Comparison of ENCODE assay signal across 37 cellular contexts in the genomic region with DNA sequence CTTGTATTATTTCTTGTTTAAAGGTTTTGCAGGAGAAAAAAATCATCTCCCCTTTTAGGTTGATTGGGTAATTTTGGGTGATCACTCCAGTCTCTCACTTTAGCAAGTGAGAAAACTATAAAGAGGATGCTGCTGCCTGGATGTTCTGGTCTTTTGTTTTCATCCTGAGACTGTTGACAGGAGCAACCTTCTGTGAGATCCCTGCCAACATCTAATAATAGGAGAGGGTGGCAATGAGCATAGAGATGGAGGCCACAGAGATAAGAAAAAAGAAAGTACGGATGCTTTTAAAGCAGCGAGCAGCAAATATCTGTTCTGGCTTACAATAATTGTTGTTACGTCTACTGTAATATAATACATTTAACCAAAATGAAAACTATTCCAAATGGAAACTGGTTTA.
"Had no signal": no experiment of that assay in that cellular context is flagged by ENCODE, and none has a peak within 500 bp of the region (broad histone marks: within the 10 kb centered on the region; RNA-seq: fewer than 3 reads in every experiment).

No MANE protein-coding gene starts in this region.

- H3K27me3 ChIP-seq: brain microvascular endothelial cell, MG63 had no signal

- DNase-seq: activated CD4-positive, alpha-beta memory T cell treated with anti-CD3 and anti-CD28 coated beads, Interleukin-2, amount 10 ng/mL, durations not matched to agents 7 days and 5 days; activated CD4-positive, alpha-beta T cell treated with anti-CD3 and anti-CD28 coated beads for 1 hour; activated CD4-positive, alpha-beta T cell treated with anti-CD3 and anti-CD28 coated beads for 48 hours; activated CD4-positive, CD25-positive, alpha-beta regulatory T cell; activated CD8-positive, alpha-beta memory T cell treated with anti-CD3 and anti-CD28 coated beads for 24 hours; activated CD8-positive, alpha-beta memory T cell treated with anti-CD3 and anti-CD28 coated beads, Interleukin-2, amount 10 ng/mL, durations not matched to agents 7 days and 5 days; activated CD8-positive, alpha-beta memory T cell treated with anti-CD3 and anti-CD28 coated beads, Interleukin-2, amount 50 U/mL, for 48 hours; activated effector memory CD4-positive, alpha-beta T cell treated with anti-CD3 and anti-CD28 coated beads, Interleukin-2, amount 50 U/mL, for 16 hours; activated naive CD4-positive, alpha-beta T cell; activated naive CD4-positive, alpha-beta T cell treated with anti-CD3 and anti-CD28 coated beads, Interleukin-2, amount 50 U/mL, for 16 hours; activated naive CD8-positive, alpha-beta T cell treated with anti-CD3 and anti-CD28 coated beads for 36 hours; activated T-cell treated with anti-CD3 and anti-CD28 coated beads, Interleukin-2, amount 50 U/mL, for 1 hour; activated T-cell treated with anti-CD3 and anti-CD28 coated beads, Interleukin-2, amount 50 U/mL, for 72 hours; amniotic stem cell; aorta; brain microvascular endothelial cell; Kasumi-1; KG1; MG63; NCI-H1048; NCI-H1105 treated with DMSO at 0.1 percent for 48 hours; NCI-H1436; NCI-H1694; NCI-H2081 treated with DMSO at 0.1 percent for 48 hours; NCI-H226; NCI-H510A; NCI-H526; NCI-H774; SIG-M5; SW 1271; T-helper 1 cell; T-helper 2 cell; T-helper 9 cell; WERI-Rb-1 had no signal

- H3K36me3 ChIP-seq: brain microvascular endothelial cell, MG63, WERI-Rb-1 had no signal

- H3K9me3 ChIP-seq: MG63 had no signal

- ATAC-seq: activated CD8-positive, alpha-beta memory T cell treated with anti-CD3 and anti-CD28 coated beads, Interleukin-2, amount 10 ng/mL, durations not matched to agents 7 days and 5 days; activated T-cell treated with anti-CD3 and anti-CD28 coated beads, Interleukin-2, amount 50 U/mL, for 72 hours; activated T-helper 17 cell treated with anti-CD3 and anti-CD28 coated beads, Interleukin-2, amount 50 U/mL, for 72 hours; Panc1; SK-N-SH treated with all-trans-retinoic acid at 6 μM for 48 hours had no signal

- H3K4me3 ChIP-seq: MG63 had no signal

- H3K27ac ChIP-seq: brain microvascular endothelial cell, WERI-Rb-1 had no signal
